23 cellular contexts compared by ENCODE assay signal in the genomic region with DNA sequence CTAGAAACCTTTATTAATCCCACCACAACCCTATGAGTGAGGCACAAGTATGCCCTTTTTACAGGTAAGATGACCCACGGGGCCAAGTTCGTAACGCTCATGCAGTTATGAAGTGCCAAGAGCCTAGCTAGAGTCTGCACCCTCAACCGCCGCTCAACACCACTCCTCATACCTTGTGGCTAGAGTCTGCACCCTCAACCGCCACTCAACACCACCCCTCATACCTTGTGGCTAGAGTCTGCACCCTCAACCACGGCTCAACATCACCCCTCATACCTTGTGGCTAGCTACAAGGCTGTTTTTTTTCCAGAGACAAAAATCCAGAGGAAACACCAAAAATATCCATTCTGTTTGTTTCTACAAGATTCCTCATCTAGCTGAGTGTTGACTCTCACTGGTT. TPM values are rescaled to one million over a fixed set of nuclear protein-coding genes. Genes with fewer than 3 reads are reported as not detected.
DNase-seq lines count a peak whose midpoint lies in the region; ATAC-seq and TF ChIP-seq lines count a peak whose summit lies in the region.
"Had no signal": no experiment of that assay in that cellular context is flagged by ENCODE, and none has a peak within 500 bp of the region (broad histone marks: within the 10 kb centered on the region; RNA-seq: fewer than 3 reads in every experiment).

No MANE protein-coding gene starts in this region.

- peaks cover 89% of the 10 kb centered on the region for H4K20me1 ChIP-seq in DND-41 (ENCODE audit: insufficient read depth, low read length)

- H3K4me3 ChIP-seq in DND-41 (ENCODE audit: low read depth in 1 of 2, low read length in 2 of 2) (no peak overlapping the region), trophoblast cell (ENCODE audit: low read depth, low read length) (no peak overlapping the region), left ventricle myocardium inferior (no peak overlapping the region)
- H3K4me3 ChIP-seq: left lung, ovary had no signal

- H3K23ac ChIP-seq in trophoblast cell (ENCODE audit: low read length) = no peak overlapping the region

- H3K4me2 ChIP-seq in DND-41 (ENCODE audit: insufficient read depth, low read length) (peak overlapping the region; percentile 84; the same call in 1 of the 2 replicates), trophoblast cell (ENCODE audit: low read length) (no peak overlapping the region)

- no peak for TF ChIP-seq CTCF in DND-41 (IDR thresholded peaks at IDR 0.05; ENCODE audit: borderline replicate concordance, extremely low read depth, low read length, poor library complexity, severe bottlenecking)
- no peak for TF ChIP-seq CTCF in left ventricle myocardium inferior (IDR thresholded peaks at IDR 0.05; ENCODE audit: borderline replicate concordance)

- H4K91ac ChIP-seq in trophoblast cell (ENCODE audit: low read depth, low read length) = no peak overlapping the region

- H3K27ac Mint-ChIP-seq in activated T-cell treated with anti-CD3 and anti-CD28 coated beads, Interleukin-2, amount 50 U/mL, for 24 hours = peak overlapping the region; percentile 72
- H3K27ac Mint-ChIP-seq in activated naive CD8-positive, alpha-beta T cell treated with anti-CD3 and anti-CD28 coated beads, Interleukin-2, amount 50 U/mL, for 24 hours = peak overlapping the region; percentile 77

- H3K27ac ChIP-seq in DND-41 (ENCODE audit: low read length) (no peak overlapping the region), trophoblast cell (ENCODE audit: low read depth, low read length) (no peak overlapping the region), left ventricle myocardium inferior (replicated peaks) (no peak overlapping the region)
- H3K27ac ChIP-seq: ovary had no signal

- H4K12ac ChIP-seq in trophoblast cell (ENCODE audit: low read depth, low read length) = no peak overlapping the region

- H2BK5ac ChIP-seq in trophoblast cell (ENCODE audit: low read depth, low read length, poor library complexity) = no peak overlapping the region

- no peaks in the 10 kb centered on the region for H3K9me3 Mint-ChIP-seq in activated T-cell treated with anti-CD3 and anti-CD28 coated beads, Interleukin-2, amount 50 U/mL, for 24 hours
- H3K9me3 Mint-ChIP-seq in activated naive CD8-positive, alpha-beta T cell treated with anti-CD3 and anti-CD28 coated beads, Interleukin-2, amount 50 U/mL, for 24 hours = no peaks in the 10 kb centered on the region
- H3K9me3 Mint-ChIP-seq: WTC11 had no signal

- H3K4me1 ChIP-seq in DND-41 (ENCODE audit: insufficient read depth, low read length) = peaks cover 53% of the 10 kb centered on the region
- H3K4me1 ChIP-seq in trophoblast cell (ENCODE audit: control insufficient read depth in 1 of 2, insufficient read depth in 2 of 2, low read length in 2 of 2) = peaks cover 0 to 3% of the 10 kb centered on the region in 2 experiments
- H3K4me1 ChIP-seq in left ventricle myocardium inferior = peaks cover 53% of the 10 kb centered on the region

- H3K79me1 ChIP-seq in trophoblast cell (ENCODE audit: low read length) = peaks cover 8% of the 10 kb centered on the region

- intact Hi-C loops in left ventricle myocardium inferior (cut with micrococcal nuclease) = no loop called here

- H2AK5ac ChIP-seq in trophoblast cell (ENCODE audit: low read length) = no peak overlapping the region

- peaks cover 83% of the 10 kb centered on the region for H3K36me3 Mint-ChIP-seq in activated T-cell treated with anti-CD3 and anti-CD28 coated beads, Interleukin-2, amount 50 U/mL, for 24 hours (ENCODE audit: low read depth)
- peaks cover 47% of the 10 kb centered on the region for H3K36me3 Mint-ChIP-seq in activated naive CD8-positive, alpha-beta T cell treated with anti-CD3 and anti-CD28 coated beads, Interleukin-2, amount 50 U/mL, for 24 hours (ENCODE audit: low read depth)

- no peak for ATAC-seq in DND-41 (ENCODE audit: insufficient read depth, low read depth)
- no peak for ATAC-seq in activated naive CD8-positive, alpha-beta T cell treated with anti-CD3 and anti-CD28 coated beads, Interleukin-2, amount 50 U/mL, for 24 hours
- ATAC-seq: GM12878, sciatic nerve, WTC11 had no signal

- WGBS in trophoblast cell (ENCODE audit: extremely low coverage, insufficient coverage, insufficient read length) = no CpG with 5 or more reads among the region's 7 CpGs

- H4K8ac ChIP-seq in trophoblast cell (ENCODE audit: low read depth, low read length) = no peak overlapping the region

- H3K79me2 ChIP-seq in DND-41 (ENCODE audit: insufficient read depth, low read length) (peaks cover 100% of the 10 kb centered on the region), trophoblast cell (ENCODE audit: control insufficient read depth, insufficient read depth, low read length, poor library complexity) (peaks cover 28% of the 10 kb centered on the region)

- DNase-seq in activated T-cell treated with anti-CD3 and anti-CD28 coated beads, Interleukin-2, amount 50 U/mL, for 24 hours = no peak
- DNase-seq in activated T-cell treated with anti-CD3 and anti-CD28 coated beads, Interleukin-2, amount 50 U/mL, for 1 hour = no peak
- DNase-seq in DND-41 (no peak), trophoblast cell (no peak), NCI-H82 (lab: John Stamatoyannopoulos, UW) (no peak), left ventricle myocardium inferior (no peak), T1000 (lab: John Stamatoyannopoulos, UW) (no peak)
- no peak for DNase-seq in activated naive CD8-positive, alpha-beta T cell treated with anti-CD3 and anti-CD28 coated beads, Interleukin-2, amount 50 U/mL, for 24 hours
- DNase-seq: ACHN; activated CD8-positive, alpha-beta memory T cell treated with anti-CD3 and anti-CD28 coated beads, Interleukin-2, amount 50 U/mL, for 4 hours; amniotic stem cell; caudate nucleus; COR-L47; effector CD8-positive, alpha-beta T cell; glutamatergic neuron; Kasumi-1; left lung; NCI-H526; ovary; SHP77 treated with DMSO at 0.1 percent for 48 hours had no signal

- H3K18ac ChIP-seq in trophoblast cell (ENCODE audit: low read length) = no peak overlapping the region

- H3K9ac ChIP-seq in DND-41 (ENCODE audit: low read depth, low read length) (no peak overlapping the region), trophoblast cell (ENCODE audit: low read length) (no peak overlapping the region)

- peak overlapping the region; percentile 30 for H3K4ac ChIP-seq in trophoblast cell (ENCODE audit: low read depth, low read length)

- H3K14ac ChIP-seq in trophoblast cell (ENCODE audit: low read length) = no peak overlapping the region

- no peak overlapping the region for H2BK12ac ChIP-seq in trophoblast cell (ENCODE audit: low read length)

- no peaks in the 10 kb centered on the region for H3K27me3 Mint-ChIP-seq in activated T-cell treated with anti-CD3 and anti-CD28 coated beads, Interleukin-2, amount 50 U/mL, for 24 hours
- no peaks in the 10 kb centered on the region for H3K27me3 Mint-ChIP-seq in activated naive CD8-positive, alpha-beta T cell treated with anti-CD3 and anti-CD28 coated beads, Interleukin-2, amount 50 U/mL, for 24 hours

- no peak overlapping the region for H2BK120ac ChIP-seq in trophoblast cell (ENCODE audit: insufficient read depth, low read length, poor library complexity)

- no peak overlapping the region for H2AFZ ChIP-seq in DND-41 (ENCODE audit: low read depth, low read length)
- no peak overlapping the region for H2AFZ ChIP-seq in trophoblast cell (ENCODE audit: insufficient read depth, low read length, poor library complexity)

- no peaks in the 10 kb centered on the region for H3K9me3 ChIP-seq in DND-41 (ENCODE audit: insufficient read depth, low read length, severe bottlenecking)
- peaks cover 1% of the 10 kb centered on the region for H3K9me3 ChIP-seq in trophoblast cell (ENCODE audit: insufficient read depth, low read depth, low read length)
- H3K9me3 ChIP-seq in left ventricle myocardium inferior (replicated peaks) = no peaks in the 10 kb centered on the region
- H3K9me3 ChIP-seq: left lung, ovary had no signal

- H3K36me3 ChIP-seq in DND-41 (ENCODE audit: insufficient read depth, low read length) = peaks cover 62% of the 10 kb centered on the region
- peaks cover 13 to 27% of the 10 kb centered on the region in 2 experiments for H3K36me3 ChIP-seq in trophoblast cell (ENCODE audit: control insufficient read depth in 1 of 2, insufficient read depth in 2 of 2, low read length in 2 of 2)
- H3K36me3 ChIP-seq in left ventricle myocardium inferior = peaks cover 6% of the 10 kb centered on the region
- H3K36me3 ChIP-seq: ovary had no signal

- peak overlapping the region; percentile 58 for H3K4me3 Mint-ChIP-seq in activated T-cell treated with anti-CD3 and anti-CD28 coated beads, Interleukin-2, amount 50 U/mL, for 24 hours
- H3K4me3 Mint-ChIP-seq in activated naive CD8-positive, alpha-beta T cell treated with anti-CD3 and anti-CD28 coated beads, Interleukin-2, amount 50 U/mL, for 24 hours = peak overlapping the region; percentile 59
- H3K4me3 Mint-ChIP-seq: WTC11 had no signal

- H3K4me1 Mint-ChIP-seq in activated T-cell treated with anti-CD3 and anti-CD28 coated beads, Interleukin-2, amount 50 U/mL, for 24 hours (ENCODE audit: low read depth) = peaks cover 78% of the 10 kb centered on the region
- peaks cover 72% of the 10 kb centered on the region for H3K4me1 Mint-ChIP-seq in activated naive CD8-positive, alpha-beta T cell treated with anti-CD3 and anti-CD28 coated beads, Interleukin-2, amount 50 U/mL, for 24 hours

- H3K27me3 ChIP-seq in DND-41 (ENCODE audit: insufficient read depth, low read length, poor library complexity) (no peaks in the 10 kb centered on the region), trophoblast cell (ENCODE audit: insufficient read depth, low read length) (no peaks in the 10 kb centered on the region), left ventricle myocardium inferior (ENCODE audit: low read depth) (no peaks in the 10 kb centered on the region)
- H3K27me3 ChIP-seq: left lung, ovary had no signal

RNA-seq across cellular contexts. Expression of a gene that starts 4.6 kb away (rescaled TPM):
- 82.5 and 87.8 TPM in 2 replicates for polyA plus RNA-seq in trophoblast cell (2013)
- total RNA-seq in left ventricle myocardium inferior = 92.0 TPM

RNA-seq across cellular contexts. Expression of a gene that starts 19.4 kb away (rescaled TPM):
- 19.8 and 20.5 TPM in 2 replicates for polyA plus RNA-seq in trophoblast cell (2013)
- 12.2 TPM for total RNA-seq in left ventricle myocardium inferior

RNA-seq across cellular contexts. Expression of a gene that starts 32.3 kb away (rescaled TPM):
- polyA plus RNA-seq in trophoblast cell (2013) = 11.7 and 12.7 TPM in 2 replicates
- total RNA-seq in left ventricle myocardium inferior = 27.4 TPM

RNA-seq across cellular contexts. Expression of a gene that starts 50.4 kb away (rescaled TPM):
- polyA plus RNA-seq in trophoblast cell (2013) = 18.6 and 19.1 TPM in 2 replicates
- 22.8 TPM for total RNA-seq in left ventricle myocardium inferior
